27 cellular contexts compared by ENCODE assay signal in the genomic region with DNA sequence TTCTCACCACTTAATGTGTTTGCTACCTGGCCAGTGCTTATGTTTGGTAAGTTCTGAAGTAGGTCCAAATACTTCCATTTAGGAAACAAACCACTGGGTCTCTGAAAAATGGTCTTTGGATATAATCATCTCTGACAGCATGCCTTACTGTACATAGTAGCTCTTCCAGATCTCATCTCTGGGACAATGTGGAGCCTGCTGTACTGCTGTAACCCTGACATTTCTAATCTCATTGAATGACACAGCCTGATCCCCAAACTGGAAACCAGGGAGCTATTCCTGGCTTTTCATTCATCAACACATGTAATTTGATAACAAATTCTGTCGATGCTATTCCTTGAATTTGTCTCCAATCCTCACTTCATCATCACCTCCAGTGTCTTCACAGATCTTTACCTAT.
"Had no signal": no experiment of that assay in that cellular context is flagged by ENCODE, and none has a peak within 500 bp of the region (broad histone marks: within the 10 kb centered on the region; RNA-seq: fewer than 3 reads in every experiment).

No MANE protein-coding gene starts in this region.

- H3K4me3 ChIP-seq: colonic mucosa, coronary artery, dorsolateral prefrontal cortex, esophagus muscularis mucosa, esophagus squamous epithelium, gastrocnemius medialis, gastroesophageal sphincter, heart left ventricle, heart right ventricle had no signal

- H3K9me3 ChIP-seq: colonic mucosa, esophagus squamous epithelium, gastrocnemius medialis had no signal

- FAIRE-seq: colon, endometrium, endothelial cell of umbilical vein, frontal cortex had no signal

- ATAC-seq: effector memory CD8-positive, alpha-beta T cell; esophagus mucosa; foreskin keratinocyte; gastrocnemius medialis; gastroesophageal sphincter had no signal

- DNase-seq: colonic mucosa; cortex of kidney; dorsolateral prefrontal cortex; effector CD4-positive, alpha-beta T cell; effector CD8-positive, alpha-beta T cell; effector memory CD4-positive, alpha-beta T cell; effector memory CD8-positive, alpha-beta T cell; endodermal cell; erythroblast; esophagus squamous epithelium; foreskin fibroblast; foreskin keratinocyte; foreskin melanocyte; gastrocnemius medialis; glutamatergic neuron; head of caudate nucleus; heart left ventricle; heart right ventricle had no signal

- H3K36me3 ChIP-seq: colonic mucosa, esophagus muscularis mucosa, esophagus squamous epithelium, gastrocnemius medialis, gastroesophageal sphincter, heart left ventricle had no signal

- H3K4me1 ChIP-seq: colonic mucosa, foreskin keratinocyte had no signal

- H3K27ac ChIP-seq: colonic mucosa, coronary artery, dorsolateral prefrontal cortex, epithelial cell of prostate, esophagus muscularis mucosa, esophagus squamous epithelium, foreskin keratinocyte, gastrocnemius medialis, gastroesophageal sphincter, heart left ventricle, heart right ventricle had no signal

- H3K27me3 ChIP-seq: colonic mucosa, dorsolateral prefrontal cortex, esophagus muscularis mucosa, esophagus squamous epithelium, foreskin keratinocyte, gastrocnemius medialis, gastroesophageal sphincter, heart left ventricle, heart right ventricle had no signal
